Comparison of ENCODE assay signal across 22 cellular contexts in the genomic region with DNA sequence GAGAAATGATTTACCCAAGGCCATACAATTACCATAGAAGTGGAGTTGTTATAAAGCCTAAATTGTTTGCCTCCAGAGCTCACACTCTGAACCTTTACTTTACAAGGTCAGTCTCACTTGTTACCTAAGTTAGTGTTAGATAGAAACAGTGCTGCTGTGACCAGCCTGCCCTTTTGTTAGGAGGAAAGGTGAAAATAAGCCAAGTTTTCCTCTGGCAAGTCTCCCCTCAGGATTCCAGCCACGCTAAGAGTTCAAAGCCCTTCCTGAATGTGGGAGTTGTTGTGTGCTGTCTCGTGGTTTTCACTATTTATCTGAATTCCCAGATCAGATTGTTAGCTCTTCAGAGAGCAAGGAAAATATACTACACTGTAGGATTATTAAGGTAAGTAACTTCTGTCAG.
A peak's percentile ranks its signal among the peaks of the same experiment; 100 is the strongest.
DNase-seq lines count a peak whose midpoint lies in the region; ATAC-seq, FAIRE-seq and TF ChIP-seq lines count a peak whose summit lies in the region.
"Had no signal": no experiment of that assay in that cellular context is flagged by ENCODE, and none has a peak within 500 bp of the region (broad histone marks: within the 10 kb centered on the region; RNA-seq: fewer than 3 reads in every experiment).

No MANE protein-coding gene starts in this region.

- POLR2A ChIA-PET in RWPE1 (lab: Yijun Ruan, JAX; ENCODE audit: low non-redundant PET) = no interaction called here

- no peaks in the 10 kb centered on the region for H3K27me3 ChIP-seq in left ventricle myocardium inferior (ENCODE audit: low read depth)
- no peaks in the 10 kb centered on the region for H3K27me3 ChIP-seq in tibial artery
- no peaks in the 10 kb centered on the region for H3K27me3 ChIP-seq in small intestine (ENCODE audit: control insufficient read depth in 2 of 2, insufficient read depth in 2 of 2, low read length in 2 of 2)
- H3K27me3 ChIP-seq: BE2C, MG63, Peyer's patch had no signal

- H3K9me3 ChIP-seq in left ventricle myocardium inferior (replicated peaks) (no peaks in the 10 kb centered on the region), tibial artery (no peaks in the 10 kb centered on the region), small intestine (ENCODE audit: control insufficient read depth, low read depth) (no peaks in the 10 kb centered on the region)
- H3K9me3 ChIP-seq: BE2C, MG63, Peyer's patch had no signal

- peaks cover 65% of the 10 kb centered on the region for H3K4me1 ChIP-seq in left ventricle myocardium inferior
- H3K4me1 ChIP-seq in tibial artery = peaks cover 3 to 56% (median 28%) of the 10 kb centered on the region in 4 donors
- H3K4me1 ChIP-seq in small intestine (ENCODE audit: control insufficient read depth in 2 of 2, insufficient read depth in 1 of 2, low read depth in 1 of 2, low read length in 1 of 2) = no peaks in the 10 kb centered on the region
- H3K4me1 ChIP-seq: BE2C, Peyer's patch had no signal

- no peak for FAIRE-seq in small intestine (lab: Jason Lieb, UNC)

- H3K36me3 ChIP-seq in left ventricle myocardium inferior (no peaks in the 10 kb centered on the region), tibial artery (no peaks in the 10 kb centered on the region), small intestine (ENCODE audit: control insufficient read depth in 2 of 2, insufficient read depth in 2 of 2, low read length in 2 of 2) (no peaks in the 10 kb centered on the region)
- H3K36me3 ChIP-seq: BE2C, MG63, Peyer's patch had no signal

- H3K27ac ChIP-seq in left ventricle myocardium inferior (replicated peaks) (peak overlapping the region; percentile 85), caudate nucleus (ENCODE audit: low read depth, low read length) (peak overlapping the region; percentile 56), tibial artery (peak overlapping the region; percentile 54 to 68), small intestine (ENCODE audit: low read depth in 1 of 2, low read length in 1 of 2) (no peak overlapping the region), RWPE1 (no peak overlapping the region)
- H3K27ac ChIP-seq: Peyer's patch had no signal

- 25 to 41% (median 28%) methylated on average over 2 of the region's 2 CpGs for WGBS in small intestine, 3 donors

- H3K4me3 ChIP-seq in left ventricle myocardium inferior = no peak overlapping the region
- H3K4me3 ChIP-seq in tibial artery = no peak overlapping the region
- H3K4me3 ChIP-seq in small intestine (ENCODE audit: low read depth in 1 of 2, low read length in 2 of 2) = no peak overlapping the region
- H3K4me3 ChIP-seq: MG63, Peyer's patch had no signal

- intact Hi-C loops in left ventricle myocardium inferior (cut with micrococcal nuclease) = no loop called here
- intact Hi-C loops in Right ventricle myocardium inferior (cut with DNase I) = loop anchor here (2.0 to 10.0 kb wide), 3 partner anchors 258 to 852 kb away; no protein-coding TSS in a partner anchor
- intact Hi-C loops in tibial artery (cut with DNase I; ENCODE audit: low total_unique reads) = no loop called here

- CTCF ChIA-PET in RWPE1 (lab: Yijun Ruan, JAX) = no interaction called here

- DNase-seq in left ventricle myocardium inferior (no peak), Right ventricle myocardium inferior (ENCODE audit: missing footprints) (no peak), caudate nucleus (lab: John Stamatoyannopoulos, UW) (no peak), medulla oblongata (ENCODE audit: extremely low spot score) (peak; percentile 34), tibial artery (no peak), small intestine (no peak), RWPE1 (ENCODE audit: low spot score) (no peak)
- DNase-seq: BE2C; CD4-positive, CD25-positive, alpha-beta regulatory T cell; COR-L47; DMS 273 treated with DMSO at 0.1 percent for 48 hours; DND-41; HCEC 1CT; Kasumi-1; MG63; NCI-H1092; NCI-H2081 treated with DMSO at 0.1 percent for 48 hours; NCI-H446 treated with DMSO at 0.1 percent for 48 hours; NK-92 treated with Interleukin-12 subunit alpha and Interleukin-12 subunit beta, amount 100 ng/mL, for 24 hours; Peyer's patch; SHP77 had no signal

- TF ChIP-seq CTCF in left ventricle myocardium inferior (IDR thresholded peaks at IDR 0.05; ENCODE audit: borderline replicate concordance) (no peak), tibial artery (IDR thresholded peaks at IDR 0.05) (no peak), RWPE1 (conservative IDR thresholded peaks at IDR 0.05; ENCODE audit: low read depth) (no peak)

- ATAC-seq in Right ventricle myocardium inferior (no peak), HG02763 (IDR thresholded peaks at IDR 0.05; ENCODE audit: unreplicated experiment) (no peak)

Comparison
In these comparisons a context has a peak if more than half of its experiments do, and no peak if none do; other contexts are left out.
1. H3K27ac ChIP-seq: peak in left ventricle myocardium inferior (single experiment), caudate nucleus (single experiment) and tibial artery (2 of 2); none in small intestine (0 of 2) and RWPE1 (single experiment).